In genomic region chr19:2355168-2356035, GRCh38 we compare ENCODE assay signal across 20 cellular contexts. TPM values are rescaled to one million over a fixed set of nuclear protein-coding genes. Genes with fewer than 3 reads are reported as not detected.
DNase-seq lines count a peak whose midpoint lies in the region; ATAC-seq, FAIRE-seq and TF ChIP-seq lines count a peak whose summit lies in the region.
"Had no signal": no experiment of that assay in that cellular context is flagged by ENCODE, and none has a peak within 500 bp of the region (broad histone marks: within the 10 kb centered on the region; RNA-seq: fewer than 3 reads in every experiment).

No MANE protein-coding gene starts in this region.

- H3K27me3 ChIP-seq in astrocyte (ENCODE audit: insufficient read depth, low read length): peaks cover 12% of the 10 kb centered on the region

- H3K36me3 ChIP-seq in astrocyte (ENCODE audit: insufficient read depth, low read length): no peaks in the 10 kb centered on the region
- H3K36me3 ChIP-seq: cardiac muscle cell, neural progenitor cell, uterus had no signal

- peaks cover 1% of the 10 kb centered on the region for H4K20me1 ChIP-seq in astrocyte (ENCODE audit: insufficient read depth, low read length)

- H3K4me1 ChIP-seq in astrocyte (ENCODE audit: insufficient read depth, low read length): no peaks in the 10 kb centered on the region
- H3K4me1 ChIP-seq: Caco-2, left ventricle myocardium inferior, neural progenitor cell, uterus had no signal

- peaks cover 9% of the 10 kb centered on the region for H3K27me3 Mint-ChIP-seq in astrocyte (ENCODE audit: low read depth, unreplicated experiment)

- FAIRE-seq in astrocyte (lab: Jason Lieb, UNC): no peak
- FAIRE-seq: G401.6 had no signal

- TF ChIP-seq CTCF in AG10803 (conservative IDR thresholded peaks at IDR 0.05; ENCODE audit: low read length) (no peak), astrocyte (IDR thresholded peaks at IDR 0.05; ENCODE audit: insufficient read depth, low read depth, low read length) (no peak)

- H3K4me2 ChIP-seq in astrocyte (ENCODE audit: low read length): no peak overlapping the region
- H3K4me2 ChIP-seq: KMS-11, neural progenitor cell had no signal

- no peak overlapping the region for H3K9ac ChIP-seq in astrocyte (ENCODE audit: low read length)
- H3K9ac ChIP-seq: KMS-11, neural progenitor cell had no signal

- H3K9me3 Mint-ChIP-seq in astrocyte (ENCODE audit: unreplicated experiment): no peaks in the 10 kb centered on the region
- H3K9me3 Mint-ChIP-seq: activated naive CD8-positive, alpha-beta T cell treated with anti-CD3 and anti-CD28 coated beads, Interleukin-2, amount 50 U/mL, for 24 hours; neural progenitor cell had no signal

- no peak for ATAC-seq in GM19455 (IDR thresholded peaks at IDR 0.05; ENCODE audit: unreplicated experiment)
- ATAC-seq: activated naive CD8-positive, alpha-beta T cell treated with anti-CD3 and anti-CD28 coated beads, Interleukin-2, amount 50 U/mL, for 24 hours had no signal

- no peaks in the 10 kb centered on the region for H3K9me3 ChIP-seq in astrocyte (ENCODE audit: insufficient read depth, low read depth, low read length)
- H3K9me3 ChIP-seq: Caco-2, left ventricle myocardium inferior, uterus had no signal

- H3K27ac Mint-ChIP-seq in astrocyte (ENCODE audit: unreplicated experiment): peak overlapping the region; percentile 69
- H3K27ac Mint-ChIP-seq: activated naive CD8-positive, alpha-beta T cell treated with anti-CD3 and anti-CD28 coated beads, Interleukin-2, amount 50 U/mL, for 24 hours; neural progenitor cell had no signal

- no peaks in the 10 kb centered on the region for H3K79me2 ChIP-seq in astrocyte (ENCODE audit: insufficient read depth, low read length)

- peak; percentile 79 for DNase-seq in AG10803 (ENCODE audit: low read depth)
- peak; percentile 32 for DNase-seq in H4 (ENCODE audit: low spot score)
- DNase-seq in astrocyte (ENCODE audit: low read depth): no peak
- DNase-seq in kidney tubule cell (ENCODE audit: low spot score): peak; percentile 21
- no peak for DNase-seq in activated CD4-positive, alpha-beta T cell treated with anti-CD3 and anti-CD28 coated beads, Interleukin-2, amount 50 U/mL, for 48 hours
- DNase-seq in cortex of kidney (lab: John Stamatoyannopoulos, UW): no peak
- no peak for DNase-seq in anterior cingulate cortex (lab: John Stamatoyannopoulos, UW)
- DNase-seq: activated CD4-positive, alpha-beta T cell treated with anti-CD3 and anti-CD28 coated beads for 4 hours; activated naive CD8-positive, alpha-beta T cell treated with anti-CD3 and anti-CD28 coated beads, Interleukin-2, amount 50 U/mL, for 24 hours; Caco-2; erythroblast; left ventricle myocardium inferior; NCI-H187 treated with DMSO at 0.1 percent for 48 hours; SW 1271; uterus had no signal

- no peak overlapping the region for H3K27ac ChIP-seq in astrocyte (ENCODE audit: low read depth, low read length)
- H3K27ac ChIP-seq: cardiac muscle cell, KMS-11, left ventricle myocardium inferior, neural progenitor cell, uterus had no signal

- H3K4me1 Mint-ChIP-seq in astrocyte (ENCODE audit: low read depth, unreplicated experiment): no peaks in the 10 kb centered on the region

- H3K4me3 Mint-ChIP-seq in astrocyte (ENCODE audit: unreplicated experiment): no peak overlapping the region
- H3K4me3 Mint-ChIP-seq: activated naive CD8-positive, alpha-beta T cell treated with anti-CD3 and anti-CD28 coated beads, Interleukin-2, amount 50 U/mL, for 24 hours; neural progenitor cell had no signal

- H3K4me3 ChIP-seq in AG10803 (ENCODE audit: low read length) (no peak overlapping the region), astrocyte (ENCODE audit: insufficient read depth, low read depth, low read length) (no peak overlapping the region)
- H3K4me3 ChIP-seq: cardiac muscle cell, left ventricle myocardium inferior, neural progenitor cell, uterus had no signal

- no peak overlapping the region for H2AFZ ChIP-seq in astrocyte (ENCODE audit: low read depth, low read length)
- H2AFZ ChIP-seq: neural progenitor cell had no signal

- H3K36me3 Mint-ChIP-seq in astrocyte (ENCODE audit: low read depth, unreplicated experiment): no peaks in the 10 kb centered on the region
- H3K36me3 Mint-ChIP-seq: neural progenitor cell had no signal

RNA-seq across cellular contexts. Expression of gene TMPRSS9, which starts 4.7 kb away (rescaled TPM):
- 0.45 TPM in 1 of 2 replicates, not detected in the other for total RNA-seq in H4 (2014; rRNA removed; shearing (Covaris generic))
- 0.16 and 0.17 TPM in 2 replicates for total RNA-seq in astrocyte
- total RNA-seq: cardiac muscle cell, left ventricle myocardium inferior had no signal

RNA-seq across cellular contexts. Expression of gene SPPL2B, which starts 26.9 kb away (rescaled TPM):
- 9.3 and 10.2 TPM in 2 replicates for total RNA-seq in H4 (2014; rRNA removed; shearing (Covaris generic))
- 52.2 and 55.4 TPM in 2 replicates for total RNA-seq in astrocyte

RNA-seq across cellular contexts. Expression of gene LSM7, which starts 27.0 kb away (rescaled TPM):
- total RNA-seq in H4 (2014; rRNA removed; shearing (Covaris generic)): 235 and 259 TPM in 2 replicates
- total RNA-seq in astrocyte: 91.4 and 97.6 TPM in 2 replicates

RNA-seq across cellular contexts. Expression of gene LINGO3, which starts 47.4 kb away (rescaled TPM):
- 0.02 TPM in 1 of 2 replicates, not detected in the other for total RNA-seq in H4 (2014; rRNA removed; shearing (Covaris generic))
- not detected in 2 replicates for total RNA-seq in astrocyte
- total RNA-seq: left ventricle myocardium inferior, uterus had no signal

Comparison
In these comparisons a context has a peak if more than half of its experiments do, and no peak if none do; other contexts are left out.
1. DNase-seq: peak in AG10803 (single experiment), H4 (single experiment) and kidney tubule cell (single experiment); none in astrocyte (single experiment), activated CD4-positive, alpha-beta T cell treated with anti-CD3 and anti-CD28 coated beads, Interleukin-2, amount 50 U/mL, for 48 hours (0 of 2), cortex of kidney (single experiment) and anterior cingulate cortex (0 of 58).